In genomic region chr3:25486932-25487331, GRCh38 we compare ENCODE assay signal across 33 cellular contexts. TPM values are rescaled to one million over a fixed set of nuclear protein-coding genes. Genes with fewer than 3 reads are reported as not detected.
"Had no signal": no experiment of that assay in that cellular context is flagged by ENCODE, and none has a peak within 500 bp of the region (broad histone marks: within the 10 kb centered on the region; RNA-seq: fewer than 3 reads in every experiment).

No MANE protein-coding gene starts in this region.

- H3K27me3 ChIP-seq: adrenal gland, body of pancreas, dorsolateral prefrontal cortex had no signal

- DNase-seq: activated CD4-positive, alpha-beta memory T cell treated with anti-CD3 and anti-CD28 coated beads for 36 hours; activated CD4-positive, alpha-beta T cell treated with anti-CD3 and anti-CD28 coated beads for 36 hours; activated CD4-positive, alpha-beta T cell treated with anti-CD3 and anti-CD28 coated beads, Interleukin-2, amount 10 ng/mL, durations not matched to agents 24 days and 14 days; activated CD4-positive, CD25-positive, alpha-beta regulatory T cell; activated CD4-positive, CD25-positive, alpha-beta regulatory T cell treated with anti-CD3 and anti-CD28 coated beads, Interleukin-2, amount 50 U/mL, for 72 hours; activated CD8-positive, alpha-beta memory T cell treated with anti-CD3 and anti-CD28 coated beads, Interleukin-2, amount 10 ng/mL, durations not matched to agents 7 days and 5 days; activated CD8-positive, alpha-beta memory T cell treated with anti-CD3 and anti-CD28 coated beads, Interleukin-2, amount 50 U/mL, for 4 hours; activated CD8-positive, alpha-beta T cell treated with anti-CD3 and anti-CD28 coated beads, Interleukin-2, amount 10 ng/mL, durations not matched to agents 7 days and 5 days; activated effector memory CD4-positive, alpha-beta T cell treated with anti-CD3 and anti-CD28 coated beads, Interleukin-2, amount 50 U/mL, for 16 hours; activated naive CD4-positive, alpha-beta T cell treated with anti-CD3 and anti-CD28 coated beads for 36 hours; activated naive CD8-positive, alpha-beta T cell treated with anti-CD3 and anti-CD28 coated beads for 36 hours; activated naive CD8-positive, alpha-beta T cell treated with anti-CD3 and anti-CD28 coated beads, Interleukin-2, amount 50 U/mL, for 24 hours; activated T-cell treated with anti-CD3 and anti-CD28 coated beads, Interleukin-2, amount 50 U/mL, for 1 hour; activated T-cell treated with anti-CD3 and anti-CD28 coated beads, Interleukin-2, amount 50 U/mL, for 48 hours; adrenal gland; amygdala; aorta; body of pancreas; dorsolateral prefrontal cortex; effector memory CD4-positive, alpha-beta T cell; endodermal cell; foreskin fibroblast; head of caudate nucleus; T-helper 2 cell had no signal

- H3K9me3 ChIP-seq: adrenal gland, body of pancreas had no signal

- ATAC-seq: activated CD4-positive, alpha-beta T cell treated with anti-CD3 and anti-CD28 coated beads for 36 hours; activated CD8-positive, alpha-beta memory T cell treated with anti-CD3 and anti-CD28 coated beads, Interleukin-2, amount 10 ng/mL, durations not matched to agents 7 days and 5 days; activated CD8-positive, alpha-beta T cell treated with anti-CD3 and anti-CD28 coated beads, Interleukin-2, amount 10 ng/mL, durations not matched to agents 7 days and 5 days; activated naive CD8-positive, alpha-beta T cell treated with anti-CD3 and anti-CD28 coated beads, Interleukin-2, amount 50 U/mL, for 24 hours; body of pancreas; esophagus mucosa had no signal

- H3K27ac Mint-ChIP-seq: activated CD4-positive, alpha-beta memory T cell treated with anti-CD3 and anti-CD28 coated beads for 36 hours; activated CD4-positive, alpha-beta T cell treated with anti-CD3 and anti-CD28 coated beads for 36 hours; activated CD4-positive, alpha-beta T cell treated with anti-CD3 and anti-CD28 coated beads, Interleukin-2, amount 10 ng/mL, durations not matched to agents 24 days and 14 days; activated CD8-positive, alpha-beta memory T cell treated with anti-CD3 and anti-CD28 coated beads, Interleukin-2, amount 10 ng/mL, durations not matched to agents 7 days and 5 days; activated CD8-positive, alpha-beta T cell treated with anti-CD3 and anti-CD28 coated beads, Interleukin-2, amount 10 ng/mL, durations not matched to agents 7 days and 5 days; activated naive CD4-positive, alpha-beta T cell treated with anti-CD3 and anti-CD28 coated beads for 36 hours; activated naive CD4-positive, alpha-beta T cell treated with anti-CD3 and anti-CD28 coated beads, Interleukin-2, amount 50 U/mL, for 24 hours; activated naive CD8-positive, alpha-beta T cell treated with anti-CD3 and anti-CD28 coated beads for 36 hours; activated naive CD8-positive, alpha-beta T cell treated with anti-CD3 and anti-CD28 coated beads, Interleukin-2, amount 50 U/mL, for 24 hours; activated T-helper 1 cell treated with anti-CD3 and anti-CD28 coated beads, Interleukin-12 subunit alpha, Interleukin-12 subunit beta, Interleukin-2, Interleukin-4 antibody, amounts not matched to agents 30 ng/mL and 10 ng/mL and 1 ng/mL, durations not matched to agents 14 hours and 24 hours and 36 hours; activated T-helper 2 cell treated with anti-CD3 and anti-CD28 coated beads, Interferon-gamma antibody, Interleukin-2, Interleukin-4, amounts not matched to agents 10 μg/mL and 5 μg/mL and 100 μg/mL, durations not matched to agents 14 hours and 24 hours and 36 hours; dendritic cell treated with granulocyte-macrophage colony-stimulating factor and Interleukin-4, amounts not matched to agents 40 ng/mL and 50 ng/mL, for 4 days; endodermal cell had no signal

- H3K27me3 Mint-ChIP-seq: activated CD4-positive, alpha-beta memory T cell treated with anti-CD3 and anti-CD28 coated beads for 36 hours; activated CD4-positive, alpha-beta T cell treated with anti-CD3 and anti-CD28 coated beads, Interleukin-2, amount 10 ng/mL, durations not matched to agents 24 days and 14 days; activated CD8-positive, alpha-beta memory T cell treated with anti-CD3 and anti-CD28 coated beads, Interleukin-2, amount 10 ng/mL, durations not matched to agents 7 days and 5 days; activated naive CD8-positive, alpha-beta T cell treated with anti-CD3 and anti-CD28 coated beads, Interleukin-2, amount 50 U/mL, for 24 hours; central memory CD8-positive, alpha-beta T cell; dendritic cell treated with granulocyte-macrophage colony-stimulating factor and Interleukin-4, amounts not matched to agents 40 ng/mL and 50 ng/mL, for 4 days had no signal

- H3K4me3 ChIP-seq: adrenal gland, body of pancreas, coronary artery, dorsolateral prefrontal cortex had no signal

- H3K27ac ChIP-seq: adrenal gland, body of pancreas, coronary artery, dorsolateral prefrontal cortex had no signal

- H3K4me1 Mint-ChIP-seq: activated CD4-positive, alpha-beta T cell treated with anti-CD3 and anti-CD28 coated beads for 36 hours; activated CD4-positive, alpha-beta T cell treated with anti-CD3 and anti-CD28 coated beads, Interleukin-2, amount 10 ng/mL, durations not matched to agents 24 days and 14 days; activated CD8-positive, alpha-beta memory T cell treated with anti-CD3 and anti-CD28 coated beads, Interleukin-2, amount 10 ng/mL, durations not matched to agents 7 days and 5 days; activated naive CD4-positive, alpha-beta T cell treated with anti-CD3 and anti-CD28 coated beads, Interleukin-2, amount 50 U/mL, for 24 hours; activated naive CD8-positive, alpha-beta T cell treated with anti-CD3 and anti-CD28 coated beads for 36 hours; activated naive CD8-positive, alpha-beta T cell treated with anti-CD3 and anti-CD28 coated beads, Interleukin-2, amount 50 U/mL, for 24 hours; central memory CD8-positive, alpha-beta T cell had no signal

- H3K36me3 Mint-ChIP-seq: activated CD8-positive, alpha-beta memory T cell treated with anti-CD3 and anti-CD28 coated beads, Interleukin-2, amount 10 ng/mL, durations not matched to agents 7 days and 5 days; activated naive CD4-positive, alpha-beta T cell treated with anti-CD3 and anti-CD28 coated beads, Interleukin-2, amount 50 U/mL, for 24 hours; activated naive CD8-positive, alpha-beta T cell treated with anti-CD3 and anti-CD28 coated beads for 36 hours had no signal

- H3K36me3 ChIP-seq: adrenal gland had no signal

- H3K9me3 Mint-ChIP-seq: activated CD4-positive, alpha-beta T cell treated with anti-CD3 and anti-CD28 coated beads, Interleukin-2, amount 10 ng/mL, durations not matched to agents 24 days and 14 days; activated naive CD4-positive, alpha-beta T cell treated with anti-CD3 and anti-CD28 coated beads for 36 hours; activated naive CD4-positive, alpha-beta T cell treated with anti-CD3 and anti-CD28 coated beads, Interleukin-2, amount 50 U/mL, for 24 hours; activated naive CD8-positive, alpha-beta T cell treated with anti-CD3 and anti-CD28 coated beads, Interleukin-2, amount 50 U/mL, for 24 hours; activated T-helper 1 cell treated with anti-CD3 and anti-CD28 coated beads, Interleukin-12 subunit alpha, Interleukin-12 subunit beta, Interleukin-2, Interleukin-4 antibody, amounts not matched to agents 30 ng/mL and 10 ng/mL and 1 ng/mL, durations not matched to agents 14 hours and 24 hours and 36 hours; activated T-helper 2 cell treated with anti-CD3 and anti-CD28 coated beads, Interferon-gamma antibody, Interleukin-2, Interleukin-4, amounts not matched to agents 10 μg/mL and 5 μg/mL and 100 μg/mL, durations not matched to agents 14 hours and 24 hours and 36 hours; central memory CD8-positive, alpha-beta T cell; dendritic cell treated with granulocyte-macrophage colony-stimulating factor and Interleukin-4, amounts not matched to agents 40 ng/mL and 50 ng/mL, for 4 days; endodermal cell had no signal

- H3K4me3 Mint-ChIP-seq: activated CD4-positive, alpha-beta memory T cell treated with anti-CD3 and anti-CD28 coated beads for 36 hours; activated CD4-positive, alpha-beta T cell treated with anti-CD3 and anti-CD28 coated beads for 36 hours; activated CD4-positive, alpha-beta T cell treated with anti-CD3 and anti-CD28 coated beads, Interleukin-2, amount 10 ng/mL, durations not matched to agents 24 days and 14 days; activated CD8-positive, alpha-beta memory T cell treated with anti-CD3 and anti-CD28 coated beads, Interleukin-2, amount 10 ng/mL, durations not matched to agents 7 days and 5 days; activated CD8-positive, alpha-beta T cell treated with anti-CD3 and anti-CD28 coated beads, Interleukin-2, amount 10 ng/mL, durations not matched to agents 7 days and 5 days; activated naive CD4-positive, alpha-beta T cell treated with anti-CD3 and anti-CD28 coated beads for 36 hours; activated naive CD4-positive, alpha-beta T cell treated with anti-CD3 and anti-CD28 coated beads, Interleukin-2, amount 50 U/mL, for 24 hours; activated naive CD8-positive, alpha-beta T cell treated with anti-CD3 and anti-CD28 coated beads for 36 hours; activated naive CD8-positive, alpha-beta T cell treated with anti-CD3 and anti-CD28 coated beads, Interleukin-2, amount 50 U/mL, for 24 hours; activated T-helper 1 cell treated with anti-CD3 and anti-CD28 coated beads, Interleukin-12 subunit alpha, Interleukin-12 subunit beta, Interleukin-2, Interleukin-4 antibody, amounts not matched to agents 30 ng/mL and 10 ng/mL and 1 ng/mL, durations not matched to agents 14 hours and 24 hours and 36 hours; central memory CD8-positive, alpha-beta T cell; dendritic cell treated with granulocyte-macrophage colony-stimulating factor and Interleukin-4, amounts not matched to agents 40 ng/mL and 50 ng/mL, for 4 days; endodermal cell had no signal

RNA-seq across cellular contexts. Expression of gene RARB, which starts 58.9 kb away (rescaled TPM):
- total RNA-seq: activated CD4-positive, alpha-beta memory T cell treated with anti-CD3 and anti-CD28 coated beads for 36 hours; activated CD4-positive, alpha-beta T cell treated with anti-CD3 and anti-CD28 coated beads for 36 hours; activated CD4-positive, alpha-beta T cell treated with anti-CD3 and anti-CD28 coated beads, Interleukin-2, amount 10 ng/mL, durations not matched to agents 24 days and 14 days; activated CD8-positive, alpha-beta memory T cell treated with anti-CD3 and anti-CD28 coated beads for 36 hours; activated CD8-positive, alpha-beta memory T cell treated with anti-CD3 and anti-CD28 coated beads, Interleukin-2, amount 10 ng/mL, durations not matched to agents 7 days and 5 days; activated CD8-positive, alpha-beta T cell treated with anti-CD3 and anti-CD28 coated beads, Interleukin-2, amount 10 ng/mL, durations not matched to agents 7 days and 5 days; activated naive CD4-positive, alpha-beta T cell treated with anti-CD3 and anti-CD28 coated beads for 36 hours; activated naive CD8-positive, alpha-beta T cell treated with anti-CD3 and anti-CD28 coated beads for 36 hours; activated T-helper 1 cell treated with anti-CD3 and anti-CD28 coated beads, Interleukin-12 subunit alpha, Interleukin-12 subunit beta, Interleukin-2, Interleukin-4 antibody, amounts not matched to agents 30 ng/mL and 10 ng/mL and 1 ng/mL, durations not matched to agents 14 hours and 24 hours and 36 hours; activated T-helper 2 cell treated with anti-CD3 and anti-CD28 coated beads, Interferon-gamma antibody, Interleukin-2, Interleukin-4, amounts not matched to agents 10 μg/mL and 5 μg/mL and 100 μg/mL, durations not matched to agents 14 hours and 24 hours and 36 hours; T-helper 1 cell treated with Interleukin-12 subunit alpha and Interleukin-12 subunit beta and Interleukin-4 antibody, amounts not matched to agents 30 ng/mL and 1 ng/mL, for 36 hours had no signal
